ENCODE assay signal across 26 cellular contexts in the genomic region with DNA sequence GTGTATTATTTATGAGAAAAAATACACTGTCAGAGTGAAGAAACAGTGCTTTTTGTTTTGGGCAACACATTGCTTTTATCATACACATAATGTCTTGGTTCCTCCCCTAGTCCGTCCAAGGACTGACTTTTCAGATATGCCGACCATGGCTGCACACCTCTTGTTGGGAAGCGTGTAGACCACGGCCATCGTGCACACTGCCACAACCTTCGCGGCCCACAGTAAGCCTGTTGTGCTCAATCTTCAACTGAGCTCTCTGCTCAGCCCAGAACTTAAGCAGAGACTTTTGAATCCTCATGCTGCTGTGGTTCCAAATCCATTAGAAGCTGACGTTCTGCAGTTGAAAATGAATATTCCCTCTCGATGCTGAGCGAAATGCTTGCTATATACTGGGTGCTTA.
DNase-seq lines count a peak whose midpoint lies in the region; ATAC-seq, FAIRE-seq and TF ChIP-seq lines count a peak whose summit lies in the region.
"Had no signal": no experiment of that assay in that cellular context is flagged by ENCODE, and none has a peak within 500 bp of the region (broad histone marks: within the 10 kb centered on the region; RNA-seq: fewer than 3 reads in every experiment).

No MANE protein-coding gene starts in this region.

- H3K9me3 Mint-ChIP-seq in GM23338 (no peaks in the 10 kb centered on the region), neural progenitor cell (no peaks in the 10 kb centered on the region)
- H3K9me3 Mint-ChIP-seq: CD8-positive, alpha-beta T cell had no signal

- H3K4me1 Mint-ChIP-seq in GM23338 (peaks cover 11% of the 10 kb centered on the region; the same call in 2 of the 3 replicates), neural progenitor cell (no peaks in the 10 kb centered on the region)
- H3K4me1 Mint-ChIP-seq: B cell had no signal

- H3K27me3 Mint-ChIP-seq in GM23338 (ENCODE audit: insufficient read depth, low read depth, poor library complexity) = peaks cover 13% of the 10 kb centered on the region
- H3K27me3 Mint-ChIP-seq in neural progenitor cell (ENCODE audit: insufficient read depth, low read depth) = peaks cover 4% of the 10 kb centered on the region
- H3K27me3 Mint-ChIP-seq: B cell had no signal

- H3K36me3 ChIP-seq in GM23338 (ENCODE audit: insufficient read depth) = no peaks in the 10 kb centered on the region
- H3K36me3 ChIP-seq in neural progenitor cell = no peaks in the 10 kb centered on the region
- H3K36me3 ChIP-seq: SJSA1 had no signal

- no peaks in the 10 kb centered on the region; the same call in 1 of the 2 replicates for H3F3A ChIP-seq in GM23338 (replicated peaks; ENCODE audit: low read depth)
- H3F3A ChIP-seq in neural progenitor cell (ENCODE audit: low read depth) = no peaks in the 10 kb centered on the region

- H4K20me1 ChIP-seq in GM23338 (replicated peaks; ENCODE audit: insufficient read depth) = no peaks in the 10 kb centered on the region
- no peaks in the 10 kb centered on the region for H4K20me1 ChIP-seq in neural progenitor cell (ENCODE audit: low read depth)

- DNase-seq in GM23338 (ENCODE audit: low spot score) = no peak
- peak; percentile 34 for DNase-seq in ecto neural progenitor cell (ENCODE audit: low spot score)
- no peak for DNase-seq in neural progenitor cell (ENCODE audit: low spot score)
- DNase-seq in superior temporal gyrus (ENCODE audit: extremely low spot score) = peak; percentile 12
- DNase-seq in amniotic stem cell (lab: John Stamatoyannopoulos, UW) = no peak
- DNase-seq in urothelium cell line (ENCODE audit: low spot score) = no peak
- no peak for DNase-seq in dorsolateral prefrontal cortex
- DNase-seq: Caco-2; CD8-positive, alpha-beta T cell; EL; GDM1; NCI-H1105 treated with DMSO at 0.1 percent for 48 hours; NCI-H146; NCI-H2029 treated with DMSO at 0.1 percent for 48 hours; NCI-H446 treated with DMSO at 0.1 percent for 48 hours; NCI-H82; Right ventricle myocardium superior; RPMI8226 had no signal

- H3K27ac Mint-ChIP-seq in GM23338 = no peak overlapping the region
- no peak overlapping the region for H3K27ac Mint-ChIP-seq in neural progenitor cell
- H3K27ac Mint-ChIP-seq: B cell; CD8-positive, alpha-beta T cell had no signal

- no peak for ATAC-seq in GM23338
- ATAC-seq: CD8-positive, alpha-beta T cell; GM12878; HCT116; K562 had no signal

- H3K4me2 ChIP-seq in GM23338 (no peak overlapping the region), neural progenitor cell (no peak overlapping the region)

- H3K4me3 ChIP-seq in GM23338 (no peak overlapping the region), neural progenitor cell (no peak overlapping the region), dorsolateral prefrontal cortex (no peak overlapping the region)
- H3K4me3 ChIP-seq: GM12878, GM23248, K562, SJSA1 had no signal

- H3K27ac ChIP-seq in GM23338 (ENCODE audit: low read depth) (no peak overlapping the region), neural progenitor cell (no peak overlapping the region), dorsolateral prefrontal cortex (no peak overlapping the region)
- H3K27ac ChIP-seq: 22Rv1, C4-2B, GM23248, SJSA1 had no signal

- H3K4me1 ChIP-seq in GM23338 (ENCODE audit: insufficient read depth) (peaks cover 6% of the 10 kb centered on the region; the same call in 1 of the 2 replicates), neural progenitor cell (no peaks in the 10 kb centered on the region)
- H3K4me1 ChIP-seq: Caco-2, SJSA1 had no signal

- H3K9me2 ChIP-seq in GM23338 (ENCODE audit: insufficient read depth) = no peaks in the 10 kb centered on the region

- no peaks in the 10 kb centered on the region for H3K36me3 Mint-ChIP-seq in GM23338 (ENCODE audit: low read depth)
- no peaks in the 10 kb centered on the region for H3K36me3 Mint-ChIP-seq in neural progenitor cell
- H3K36me3 Mint-ChIP-seq: CD8-positive, alpha-beta T cell had no signal

- no peak for FAIRE-seq in urothelium cell line (lab: Jason Lieb, UNC)
- FAIRE-seq: GM12878, K562 had no signal

- TF ChIP-seq CTCF in GM23338 (conservative IDR thresholded peaks at IDR 0.05; ENCODE audit: low read depth in 2 of 2) = no peak
- TF ChIP-seq CTCF in neural progenitor cell (IDR thresholded peaks at IDR 0.05) = no peak
- TF ChIP-seq CTCF in dorsolateral prefrontal cortex (IDR thresholded peaks at IDR 0.05 in 54 of 56, conservative IDR thresholded peaks at IDR 0.05 in 2 of 56; ENCODE audit: low read depth in 1 of 56, partially characterized antibody in 56 of 56) = no peak

- H3K27me3 ChIP-seq in GM23338 (ENCODE audit: insufficient read depth) (peaks cover 15% of the 10 kb centered on the region), neural progenitor cell (no peaks in the 10 kb centered on the region), dorsolateral prefrontal cortex (peaks cover 0 to 11% (median 0%) of the 10 kb centered on the region in 45 donors)
- H3K27me3 ChIP-seq: SJSA1 had no signal

- H3K4me3 Mint-ChIP-seq in GM23338 (no peak overlapping the region), neural progenitor cell (no peak overlapping the region)
- H3K4me3 Mint-ChIP-seq: B cell; CD8-positive, alpha-beta T cell had no signal

- no peak overlapping the region for H3K9ac ChIP-seq in neural progenitor cell
- H3K9ac ChIP-seq: GM23248 had no signal

- intact Hi-C loops in dorsolateral prefrontal cortex (cut with DNase I) = no loop called here

- peak overlapping the region; percentile 92 for H2AFZ ChIP-seq in GM23338
- H2AFZ ChIP-seq in neural progenitor cell (replicated peaks) = peak overlapping the region; percentile 72
- H2AFZ ChIP-seq: GM23248 had no signal

- H3K79me2 ChIP-seq in GM23338 (replicated peaks; ENCODE audit: insufficient read depth) (no peaks in the 10 kb centered on the region), neural progenitor cell (ENCODE audit: low read depth) (no peaks in the 10 kb centered on the region)

- no peaks in the 10 kb centered on the region for H3K9me3 ChIP-seq in neural progenitor cell (ENCODE audit: low read depth)
- H3K9me3 ChIP-seq: Caco-2 had no signal

TF ChIP-seq in GM23338, 12 proteins besides CTCF, POLR2A, EP300 and RAD21:
- TF ChIP-seq ZNF114 (CRISPR knock-in tag; IDR thresholded peaks at IDR 0.05) (no peak), POLR2AphosphoS5 (IDR thresholded peaks at IDR 0.05; ENCODE audit: low read depth) (no peak)
- TF ChIP-seq, protein P1, sequence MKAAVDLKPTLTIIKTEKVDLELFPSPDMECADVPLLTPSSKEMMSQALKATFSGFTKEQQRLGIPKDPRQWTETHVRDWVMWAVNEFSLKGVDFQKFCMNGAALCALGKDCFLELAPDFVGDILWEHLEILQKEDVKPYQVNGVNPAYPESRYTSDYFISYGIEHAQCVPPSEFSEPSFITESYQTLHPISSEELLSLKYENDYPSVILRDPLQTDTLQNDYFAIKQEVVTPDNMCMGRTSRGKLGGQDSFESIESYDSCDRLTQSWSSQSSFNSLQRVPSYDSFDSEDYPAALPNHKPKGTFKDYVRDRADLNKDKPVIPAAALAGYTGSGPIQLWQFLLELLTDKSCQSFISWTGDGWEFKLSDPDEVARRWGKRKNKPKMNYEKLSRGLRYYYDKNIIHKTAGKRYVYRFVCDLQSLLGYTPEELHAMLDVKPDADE (IDR thresholded peaks at IDR 0.05) = no peak

Comparison
In these comparisons a context has a peak if more than half of its experiments do, and no peak if none do; other contexts are left out.
1. DNase-seq: peak in ecto neural progenitor cell (single experiment) and superior temporal gyrus (single experiment); none in GM23338 (single experiment), neural progenitor cell (single experiment), amniotic stem cell (single experiment), urothelium cell line (single experiment) and dorsolateral prefrontal cortex (0 of 10).